In genomic region chr14:75578099-75578785, GRCh38 we compare ENCODE assay signal across 8 cellular contexts. TPM values are rescaled to one million over a fixed set of nuclear protein-coding genes. Genes with fewer than 3 reads are reported as not detected.
A peak's percentile ranks its signal among the peaks of the same experiment; 100 is the strongest.
DNase-seq lines count a peak whose midpoint lies in the region; ATAC-seq and TF ChIP-seq lines count a peak whose summit lies in the region.

Gene FLVCR2 (plus strand): TSS chr14:75578620. CDS start chr14:75578973, 353 bp downstream.

- DNase-seq in 8988T, result peak; percentile 65
- DNase-seq in RWPE1 (ENCODE audit: low spot score), result peak; percentile 79
- peak in 1 of 2 donors; percentile 75 for DNase-seq in activated naive CD4-positive, alpha-beta T cell treated with anti-CD3 and anti-CD28 coated beads, Interleukin-2, amount 50 U/mL, for 72 hours (ENCODE audit: low spot score in 2 of 2)
- peak; percentile 26 to 91 (median 80) for DNase-seq in head of caudate nucleus
- DNase-seq in occipital lobe (lab: John Stamatoyannopoulos, UW), result peak; percentile 49
- peak; percentile 91 for DNase-seq in transverse colon

- H3K27ac ChIP-seq in RWPE1, result peak within 1 kb of the TSS; percentile 85
- H3K27ac ChIP-seq in transverse colon, result peak within 1 kb of the TSS; percentile 83 to 89 (median 88)

- no peaks in the 10 kb centered on the region for H3K9me3 Mint-ChIP-seq in activated naive CD4-positive, alpha-beta T cell treated with anti-CD3 and anti-CD28 coated beads, Interleukin-2, amount 50 U/mL, for 72 hours

- intact Hi-C loops in head of caudate nucleus (cut with DNase I) (no loop called here), transverse colon (cut with DNase I; ENCODE audit: low total_unique reads) (loop anchor here (2.0 kb wide), 1 partner anchor 77 kb away; no protein-coding TSS in a partner anchor)

- ATAC-seq in GM18858 (IDR thresholded peaks at IDR 0.05; ENCODE audit: unreplicated experiment) (peak; percentile 19), HG03378 (IDR thresholded peaks at IDR 0.05; ENCODE audit: unreplicated experiment) (peak; percentile 34)
- peak; percentile 63 to 79 for ATAC-seq in activated naive CD4-positive, alpha-beta T cell treated with anti-CD3 and anti-CD28 coated beads, Interleukin-2, amount 50 U/mL, for 72 hours

- CTCF ChIA-PET in RWPE1 (lab: Yijun Ruan, JAX), result interaction anchor here (0.6 to 8.9 kb wide), 17 partner anchors 9 to 420 kb away, joined by 3 to 162 read pairs (median 4); partner anchors contain the start of genes ERG28, TGFB3 and TTLL5

- POLR2A ChIA-PET in RWPE1 (lab: Yijun Ruan, JAX; ENCODE audit: low non-redundant PET), result no interaction called here

- H3K9me3 ChIP-seq in transverse colon, result no peaks in the 10 kb centered on the region

- H3K36me3 ChIP-seq in transverse colon, result no peaks in the 10 kb centered on the region

- H3K4me1 ChIP-seq in transverse colon, result peaks cover 0 to 33% (median 23%) of the 10 kb centered on the region in 4 donors

- TF ChIP-seq EP300 in transverse colon (IDR thresholded peaks at IDR 0.05; ENCODE audit: low read depth), result no peak

- peak; percentile 76 for TF ChIP-seq POLR2A in transverse colon (IDR thresholded peaks at IDR 0.05)

- peak within 1 kb of the TSS; percentile 52 to 56 for H3K27ac Mint-ChIP-seq in activated naive CD4-positive, alpha-beta T cell treated with anti-CD3 and anti-CD28 coated beads, Interleukin-2, amount 50 U/mL, for 72 hours

- in situ Hi-C loops in transverse colon (cut with MboI; ENCODE audit: low pct_ligation_motif_present in 1 of 4, low pct_unique_long_range_greater_than_20kb in 1 of 4, low sequenced_read_pairs in 3 of 4), result loop anchor here in 3 of 4 donors (5.0 kb wide), 1 partner anchor 74 kb away; no protein-coding TSS in a partner anchor

- 0% methylated on average over 35 of the region's 49 CpGs; no CpG with 5 or more reads in 1 of the 2 donors for WGBS in transverse colon (ENCODE audit: low coverage in 1 of 2), 2 donors

- no peaks in the 10 kb centered on the region for H3K27me3 ChIP-seq in transverse colon

- TF ChIP-seq CTCF in RWPE1 (conservative IDR thresholded peaks at IDR 0.05; ENCODE audit: low read depth), result no peak
- TF ChIP-seq CTCF in transverse colon (IDR thresholded peaks at IDR 0.05), result no peak

- peaks cover 4 to 5% of the 10 kb centered on the region in 2 donors for H3K36me3 Mint-ChIP-seq in activated naive CD4-positive, alpha-beta T cell treated with anti-CD3 and anti-CD28 coated beads, Interleukin-2, amount 50 U/mL, for 72 hours

- H3K4me3 ChIP-seq in transverse colon, result peak within 1 kb of the TSS; percentile 43 to 70 (median 47)

RNA-seq across cellular contexts. Expression of gene FLVCR2, which starts in this region (rescaled TPM):
- 10 to 100 TPM; 11.6 to 18.3 TPM for total RNA-seq in activated naive CD4-positive, alpha-beta T cell treated with anti-CD3 and anti-CD28 coated beads, Interleukin-2, amount 50 U/mL, for 72 hours
- total RNA-seq in occipital lobe (2.5 TPM), transverse colon (10 to 100 TPM in 3 of 4 donors, 1 to 10 TPM in 1; 6.2 to 54.5 (median 45.0) TPM)

Comparison
In these comparisons a context has a peak if more than half of its experiments do, and no peak if none do; other contexts are left out.
1. ATAC-seq: peak in every context shown above with its lines; median percentile 71 in activated naive CD4-positive, alpha-beta T cell treated with anti-CD3 and anti-CD28 coated beads, Interleukin-2, amount 50 U/mL, for 72 hours; 34 in HG03378; 19 in GM18858.